17 cellular contexts compared by ENCODE assay signal in genomic region chr2:115083216-115083615, GRCh38.
A peak's percentile ranks its signal among the peaks of the same experiment; 100 is the strongest.
DNase-seq lines count a peak whose midpoint lies in the region; ATAC-seq and TF ChIP-seq lines count a peak whose summit lies in the region.
"Had no signal": no experiment of that assay in that cellular context is flagged by ENCODE, and none has a peak within 500 bp of the region (broad histone marks: within the 10 kb centered on the region; RNA-seq: fewer than 3 reads in every experiment).

No MANE protein-coding gene starts in this region.

- no peaks in the 10 kb centered on the region for H3K9me3 Mint-ChIP-seq in Caco-2 (ENCODE audit: unreplicated experiment)
- peaks cover 6 to 10% of the 10 kb centered on the region in 2 experiments; a peak in 3 of 5 replicates for H3K9me3 Mint-ChIP-seq in H9

- no peaks in the 10 kb centered on the region for H3K4me1 ChIP-seq in Caco-2
- no peaks in the 10 kb centered on the region for H3K4me1 ChIP-seq in H9 (ENCODE audit: insufficient read depth, low read length)
- H3K4me1 ChIP-seq in OCI-LY3 (ENCODE audit: low read length) = no peaks in the 10 kb centered on the region
- H3K4me1 ChIP-seq in aorta (ENCODE audit: control insufficient read depth in 1 of 2, insufficient read depth in 2 of 2, low read length in 2 of 2) = no peaks in the 10 kb centered on the region
- H3K4me1 ChIP-seq: colonic mucosa, SJSA1 had no signal

- H2BK5ac ChIP-seq in H9 (ENCODE audit: insufficient read length, low read length) = no peak overlapping the region

- no peak overlapping the region for H2AK5ac ChIP-seq in H9 (ENCODE audit: insufficient read length, low read length)

- CTCF ChIA-PET in Caco-2 (lab: Charles Lee) = no interaction called here

- no peak overlapping the region for H2BK12ac ChIP-seq in H9 (ENCODE audit: insufficient read length, low read depth, low read length)

- no peak overlapping the region for H3K4me3 ChIP-seq in Caco-2 (ENCODE audit: low read depth, low read length)
- H3K4me3 ChIP-seq in OCI-LY3 (ENCODE audit: low read length) = no peak overlapping the region
- H3K4me3 ChIP-seq in aorta (ENCODE audit: low read length in 2 of 2) = no peak overlapping the region
- H3K4me3 ChIP-seq: colonic mucosa, SJSA1, smooth muscle cell had no signal

- peak; percentile 42 to 54 for TF ChIP-seq CTCF in Caco-2 (IDR thresholded peaks at IDR 0.05; ENCODE audit: insufficient read depth in 1 of 2, low read depth in 1 of 2, low read length in 1 of 2, severe bottlenecking in 1 of 2, unreplicated experiment in 1 of 2)
- TF ChIP-seq CTCF in H9 (conservative IDR thresholded peaks at IDR 0.05) = peak; percentile 48; the same call in 2 of the 3 replicates
- peak; percentile 25; the same call in 1 of the 2 replicates for TF ChIP-seq CTCF in OCI-LY3 (IDR thresholded peaks at IDR 0.05; ENCODE audit: low read depth, low read length)

- H3K36me3 Mint-ChIP-seq in Caco-2 (ENCODE audit: insufficient read depth, unreplicated experiment) (no peaks in the 10 kb centered on the region), H9 (ENCODE audit: insufficient read depth in 1 of 3, low read depth in 3 of 3) (peaks cover 4 to 11% (median 6%) of the 10 kb centered on the region in 3 experiments; a peak in 5 of 7 replicates)

- H3T11ph ChIP-seq in H9 (ENCODE audit: low read length) = no peak overlapping the region

- no peaks in the 10 kb centered on the region for H3K27me3 ChIP-seq in Caco-2 (replicated peaks; ENCODE audit: control insufficient read depth, insufficient read depth, low read length)
- H3K27me3 ChIP-seq in H9 (ENCODE audit: insufficient read depth, low read length) = no peaks in the 10 kb centered on the region
- no peaks in the 10 kb centered on the region for H3K27me3 ChIP-seq in OCI-LY3 (ENCODE audit: low read depth, low read length)
- no peaks in the 10 kb centered on the region for H3K27me3 ChIP-seq in aorta (ENCODE audit: control insufficient read depth in 1 of 2, insufficient read depth in 2 of 2, low read length in 1 of 2)
- H3K27me3 ChIP-seq: colonic mucosa, SJSA1 had no signal

- H3K9me3 ChIP-seq in Caco-2 (no peaks in the 10 kb centered on the region), H9 (ENCODE audit: control insufficient read depth, low read depth, low read length) (no peaks in the 10 kb centered on the region), OCI-LY3 (ENCODE audit: insufficient read depth, low read length) (no peaks in the 10 kb centered on the region), aorta (ENCODE audit: control insufficient read depth, low read length) (peaks cover 1% of the 10 kb centered on the region)
- H3K9me3 ChIP-seq: colonic mucosa, SJSA1 had no signal

- H3K27ac ChIP-seq in H9 (ENCODE audit: insufficient read length, low read depth, low read length) = no peak overlapping the region
- no peak overlapping the region for H3K27ac ChIP-seq in OCI-LY3 (ENCODE audit: low read length)
- no peak overlapping the region for H3K27ac ChIP-seq in aorta (ENCODE audit: low read depth in 1 of 2, low read length in 2 of 2)
- H3K27ac ChIP-seq: colonic mucosa, KMS-11, SJSA1 had no signal

- no peak overlapping the region for H2BK20ac ChIP-seq in H9 (ENCODE audit: low read depth, low read length, poor library complexity, severe bottlenecking)

- H2BK120ac ChIP-seq in H9 (ENCODE audit: low read depth, low read length, poor library complexity, severe bottlenecking) = no peak overlapping the region

- no peak for ATAC-seq in aorta (ENCODE audit: low FRiP score)
- ATAC-seq: activated CD8-positive, alpha-beta T cell treated with anti-CD3 and anti-CD28 coated beads for 36 hours; esophagus mucosa had no signal

- intact Hi-C loops in Caco-2 (cut with micrococcal nuclease; ENCODE audit: unreplicated experiment) (loop anchor here (1.0 kb wide), 3 partner anchors 128 to 469 kb away; no protein-coding TSS in a partner anchor), aorta (cut with DNase I) (no loop called here)

- H3K4me2 ChIP-seq in H9 (ENCODE audit: insufficient read depth, insufficient read length, low read length) (no peak overlapping the region), OCI-LY3 (ENCODE audit: low read length) (no peak overlapping the region)
- H3K4me2 ChIP-seq: KMS-11, smooth muscle cell had no signal

- H3K36me3 ChIP-seq in Caco-2 (ENCODE audit: control insufficient read depth, insufficient read depth, low read length) (no peaks in the 10 kb centered on the region), OCI-LY3 (replicated peaks; ENCODE audit: low read depth, low read length) (no peaks in the 10 kb centered on the region), aorta (ENCODE audit: control insufficient read depth in 1 of 2, insufficient read depth in 2 of 2, low read length in 1 of 2) (no peaks in the 10 kb centered on the region)
- H3K36me3 ChIP-seq: colonic mucosa, SJSA1 had no signal

- H3K4ac ChIP-seq in H9 (ENCODE audit: low read depth, low read length) = no peak overlapping the region

- H3K56ac ChIP-seq in H9 (ENCODE audit: insufficient read length, low read depth, low read length) = no peak overlapping the region

- whole genome bisulfite sequencing in H9 (ENCODE audit: extremely low coverage, insufficient read length, low lambda C conversion rate) = no CpG with 5 or more reads among the region's 4 CpGs
- WGBS in aorta, 2 donors = 65 to 71% methylated on average over 4 of the region's 4 CpGs

- no peak overlapping the region for H3K9ac ChIP-seq in H9 (ENCODE audit: extremely low read depth, insufficient read length, low read length)
- H3K9ac ChIP-seq in OCI-LY3 (ENCODE audit: low read length) = no peak overlapping the region
- H3K9ac ChIP-seq: KMS-11 had no signal

- H4K5ac ChIP-seq in H9 (ENCODE audit: insufficient read length, low read depth, low read length) = no peak overlapping the region

- no TSS peak for BruUV-seq in Caco-2 (replicated peaks; lab: Mats Ljungman, UMichigan)

- H3K23ac ChIP-seq in H9 (ENCODE audit: insufficient read length, low read depth, low read length) = no peak overlapping the region

- POLR2A ChIA-PET in Caco-2 (lab: Charles Lee) = no interaction called here

- H4K8ac ChIP-seq in H9 (replicated peaks; ENCODE audit: insufficient read length, low read depth, low read length) = no peak overlapping the region

- H3K4me1 Mint-ChIP-seq in Caco-2 (ENCODE audit: low read depth, unreplicated experiment) (no peaks in the 10 kb centered on the region), H9 (peaks cover 26 to 29% of the 10 kb centered on the region in 2 experiments)

- H3K23me2 ChIP-seq in H9 (ENCODE audit: insufficient read length, low read depth, low read length, poor library complexity, severe bottlenecking) = no peaks in the 10 kb centered on the region

- no peaks in the 10 kb centered on the region for H3K79me1 ChIP-seq in H9 (ENCODE audit: insufficient read depth, low read depth, low read length, poor library complexity, severe bottlenecking)

- H3K27me3 Mint-ChIP-seq in Caco-2 (ENCODE audit: insufficient read depth, unreplicated experiment) (no peaks in the 10 kb centered on the region), H9 (ENCODE audit: low read depth) (0 out of 2 replicates have a peak, but pooled peaks cover 1% of the 10 kb centered on the region)
- H3K27me3 Mint-ChIP-seq: activated CD8-positive, alpha-beta T cell treated with anti-CD3 and anti-CD28 coated beads for 36 hours had no signal

- H4K20me1 ChIP-seq in H9 (ENCODE audit: control insufficient read depth, insufficient read depth, insufficient read length) = no peaks in the 10 kb centered on the region
- no peaks in the 10 kb centered on the region for H4K20me1 ChIP-seq in OCI-LY3 (ENCODE audit: insufficient read depth, low read length)

- no peak overlapping the region for H3K18ac ChIP-seq in H9 (ENCODE audit: insufficient read length, low read depth, low read length)

- H3K79me2 ChIP-seq in H9 (ENCODE audit: insufficient read depth, low read length) = no peaks in the 10 kb centered on the region
- H3K79me2 ChIP-seq in OCI-LY3 (ENCODE audit: low read length) = no peaks in the 10 kb centered on the region

- DNase-seq in Caco-2 (peak in 1 of 2 experiments; percentile 40), H9 (no peak), hippocampal formation (lab: John Stamatoyannopoulos, UW) (peak; percentile 10 to 67), NCI-H2227 (lab: John Stamatoyannopoulos, UW; ENCODE audit: unreplicated experiment) (no peak), aorta (no peak)
- no peak for DNase-seq in activated CD4-positive, alpha-beta T cell treated with anti-CD3 and anti-CD28 coated beads for 4 hours
- no peak for DNase-seq in activated CD8-positive, alpha-beta memory T cell treated with anti-CD3 and anti-CD28 coated beads, Interleukin-2, amount 50 U/mL, for 4 hours
- DNase-seq: activated CD8-positive, alpha-beta T cell treated with anti-CD3 and anti-CD28 coated beads for 36 hours; colonic mucosa; glutamatergic neuron; kidney glomerular epithelial cell; stimulated activated naive CD4-positive, alpha-beta T cell had no signal

- H2BK15ac ChIP-seq in H9 (ENCODE audit: low read depth, low read length) = no peak overlapping the region

- H2AFZ ChIP-seq in H9 (ENCODE audit: low read length) (no peak overlapping the region), OCI-LY3 (ENCODE audit: low read depth, low read length) (no peak overlapping the region)

- H3K4me3 Mint-ChIP-seq in Caco-2 (ENCODE audit: unreplicated experiment) = no peak overlapping the region
- H3K4me3 Mint-ChIP-seq in H9 = no peak overlapping the region
- H3K4me3 Mint-ChIP-seq: activated CD8-positive, alpha-beta T cell treated with anti-CD3 and anti-CD28 coated beads for 36 hours had no signal

- H4K91ac ChIP-seq in H9 (ENCODE audit: insufficient read length, low read depth, low read length) = no peak overlapping the region

- H3K14ac ChIP-seq in H9 (ENCODE audit: insufficient read depth, low read length) = no peak overlapping the region

- H3K27ac Mint-ChIP-seq in Caco-2 (ENCODE audit: unreplicated experiment) (no peak overlapping the region), H9 (no peak overlapping the region)
- H3K27ac Mint-ChIP-seq: activated CD8-positive, alpha-beta T cell treated with anti-CD3 and anti-CD28 coated beads for 36 hours had no signal

Comparison
In these comparisons a context has a peak if more than half of its experiments do, and no peak if none do; other contexts are left out.
1. DNase-seq: peak in hippocampal formation (2 of 2); none in H9 (single experiment), NCI-H2227 (single experiment), aorta (0 of 2), activated CD4-positive, alpha-beta T cell treated with anti-CD3 and anti-CD28 coated beads for 4 hours (0 of 2) and activated CD8-positive, alpha-beta memory T cell treated with anti-CD3 and anti-CD28 coated beads, Interleukin-2, amount 50 U/mL, for 4 hours (single experiment).
2. Peak in every context shown above with its lines, with median percentiles within 50 percentile points of each other: CTCF ChIP-seq.